10 cellular contexts compared by ENCODE assay signal in genomic region chr9:73155389-73155788, GRCh38. TPM values are rescaled to one million over a fixed set of nuclear protein-coding genes. Genes with fewer than 3 reads are reported as not detected.
A peak's percentile ranks its signal among the peaks of the same experiment; 100 is the strongest.
DNase-seq lines count a peak whose midpoint lies in the region; ATAC-seq and TF ChIP-seq lines count a peak whose summit lies in the region.
"Had no signal": no experiment of that assay in that cellular context is flagged by ENCODE, and none has a peak within 500 bp of the region (broad histone marks: within the 10 kb centered on the region; RNA-seq: fewer than 3 reads in every experiment).

No MANE protein-coding gene starts in this region.

- H3K9me2 ChIP-seq in hepatocyte (replicated peaks; ENCODE audit: insufficient read depth): no peaks in the 10 kb centered on the region

- H3K36me3 Mint-ChIP-seq in activated naive CD8-positive, alpha-beta T cell treated with anti-CD3 and anti-CD28 coated beads for 36 hours: peaks cover 21% of the 10 kb centered on the region

- 35% methylated on average over 3 of the region's 3 CpGs for WGBS in right cardiac atrium
- 70% methylated on average over 3 of the region's 3 CpGs for WGBS in hepatocyte (ENCODE audit: low lambda C conversion rate, missing lambda C conversion rate)

- H3K4me1 ChIP-seq in right cardiac atrium (ENCODE audit: control insufficient read depth, insufficient read depth, low read length) (peaks cover 5% of the 10 kb centered on the region), right atrium auricular region (peaks cover 0 to 33% of the 10 kb centered on the region in 2 donors), hepatocyte (ENCODE audit: insufficient read depth) (peaks cover 5% of the 10 kb centered on the region), BE2C (no peaks in the 10 kb centered on the region)

- peak overlapping the region; percentile 7 for H3K4me2 ChIP-seq in hepatocyte

- no peak overlapping the region for H3K27ac ChIP-seq in right cardiac atrium (ENCODE audit: low read length)
- H3K27ac ChIP-seq in right atrium auricular region: no peak overlapping the region
- H3K27ac ChIP-seq in hepatocyte: no peak overlapping the region
- H3K27ac ChIP-seq: cardiac muscle cell had no signal

- H3K27me3 ChIP-seq in right cardiac atrium (ENCODE audit: control insufficient read depth, insufficient read depth) (no peaks in the 10 kb centered on the region), right atrium auricular region (no peaks in the 10 kb centered on the region), hepatocyte (no peaks in the 10 kb centered on the region), BE2C (no peaks in the 10 kb centered on the region)
- H3K27me3 ChIP-seq: cardiac muscle cell had no signal

- peaks cover 1% of the 10 kb centered on the region for H3K9me3 Mint-ChIP-seq in activated naive CD8-positive, alpha-beta T cell treated with anti-CD3 and anti-CD28 coated beads for 36 hours

- H3K79me2 ChIP-seq in hepatocyte: peaks cover 37% of the 10 kb centered on the region

- peak overlapping the region; percentile 91 for H3K27ac Mint-ChIP-seq in activated naive CD8-positive, alpha-beta T cell treated with anti-CD3 and anti-CD28 coated beads for 36 hours

- no peaks in the 10 kb centered on the region for H3K27me3 Mint-ChIP-seq in activated naive CD8-positive, alpha-beta T cell treated with anti-CD3 and anti-CD28 coated beads for 36 hours

- ATAC-seq in right cardiac atrium: no peak

- H3K4me1 Mint-ChIP-seq in activated naive CD8-positive, alpha-beta T cell treated with anti-CD3 and anti-CD28 coated beads for 36 hours: peaks cover 77% of the 10 kb centered on the region

- no peaks in the 10 kb centered on the region for H4K20me1 ChIP-seq in hepatocyte (ENCODE audit: insufficient read depth, poor library complexity, severe bottlenecking)

- H3K4me3 Mint-ChIP-seq in activated naive CD8-positive, alpha-beta T cell treated with anti-CD3 and anti-CD28 coated beads for 36 hours: peak overlapping the region; percentile 72

- TF ChIP-seq CTCF in right atrium auricular region (IDR thresholded peaks at IDR 0.05) (no peak), hepatocyte (IDR thresholded peaks at IDR 0.05; ENCODE audit: poor library complexity) (no peak), BE2C (IDR thresholded peaks at IDR 0.05; ENCODE audit: low read depth, low read length) (no peak)

- H2AFZ ChIP-seq in hepatocyte: no peak overlapping the region

- H3K36me3 ChIP-seq in right atrium auricular region (peaks cover 22% of the 10 kb centered on the region), hepatocyte (replicated peaks; ENCODE audit: insufficient read depth, low read depth) (no peaks in the 10 kb centered on the region), BE2C (no peaks in the 10 kb centered on the region)
- H3K36me3 ChIP-seq: cardiac muscle cell had no signal

- H3K4me3 ChIP-seq in right cardiac atrium (ENCODE audit: low read length) (peak overlapping the region; percentile 35), right atrium auricular region (no peak overlapping the region), hepatocyte (no peak overlapping the region), BE2C (ENCODE audit: low read depth, low read length) (no peak overlapping the region)
- H3K4me3 ChIP-seq: cardiac muscle cell had no signal

- no peaks in the 10 kb centered on the region for H3K9me3 ChIP-seq in right cardiac atrium (ENCODE audit: control insufficient read depth, low read length)
- H3K9me3 ChIP-seq in right atrium auricular region: no peaks in the 10 kb centered on the region
- no peaks in the 10 kb centered on the region for H3K9me3 ChIP-seq in hepatocyte (ENCODE audit: low read depth)
- no peaks in the 10 kb centered on the region for H3K9me3 ChIP-seq in BE2C

- DNase-seq in right cardiac atrium (no peak), right atrium auricular region (ENCODE audit: low spot score) (no peak), hepatocyte (ENCODE audit: low spot score) (no peak), BE2C (no peak), NCI-H510A treated with DMSO at 0.1 percent for 48 hours (lab: John Stamatoyannopoulos, UW) (no peak)
- no peak for DNase-seq in activated naive CD8-positive, alpha-beta T cell treated with anti-CD3 and anti-CD28 coated beads for 36 hours
- DNase-seq in stimulated activated CD4-positive, alpha-beta T cell treated with anti-CD3 and anti-CD28 coated beads, Interleukin-4, amount 100 ng/mL, for 24 hours: no peak
- no peak for DNase-seq in stimulated activated naive CD4-positive, alpha-beta T cell treated with Interleukin-2 at 50 U/mL for 16 hours (lab: John Stamatoyannopoulos, UW)

- intact Hi-C loops in right cardiac atrium (cut with DNase I): no loop called here

RNA-seq across cellular contexts. Expression of gene ANXA1, which starts 3.7 kb away (rescaled TPM):
- total RNA-seq in right cardiac atrium (100 to 1,000 TPM in 1 of 4 donors, 10 to 100 TPM in 3; 46.7 to 120 (median 83.4) TPM), right atrium auricular region (100 to 1,000 TPM in 1 of 2 donors, 10 to 100 TPM in 1; 69.8 to 142 TPM), hepatocyte (245 and 279 TPM in 2 replicates)
- polyA plus RNA-seq in right cardiac atrium (139 TPM), hepatocyte (254 and 337 TPM in 2 replicates)
- total RNA-seq in activated naive CD8-positive, alpha-beta T cell treated with anti-CD3 and anti-CD28 coated beads for 36 hours: 10 to 100 TPM; 34.3 to 35.1 TPM
- not detected for polyA plus RNA-seq in BE2C (2012; ENCODE audit: insufficient read depth, insufficient read length, low read depth)
- total RNA-seq: OCI-LY7 had no signal
